ENCODE assay signal across 1 cellular context in the genomic region with DNA sequence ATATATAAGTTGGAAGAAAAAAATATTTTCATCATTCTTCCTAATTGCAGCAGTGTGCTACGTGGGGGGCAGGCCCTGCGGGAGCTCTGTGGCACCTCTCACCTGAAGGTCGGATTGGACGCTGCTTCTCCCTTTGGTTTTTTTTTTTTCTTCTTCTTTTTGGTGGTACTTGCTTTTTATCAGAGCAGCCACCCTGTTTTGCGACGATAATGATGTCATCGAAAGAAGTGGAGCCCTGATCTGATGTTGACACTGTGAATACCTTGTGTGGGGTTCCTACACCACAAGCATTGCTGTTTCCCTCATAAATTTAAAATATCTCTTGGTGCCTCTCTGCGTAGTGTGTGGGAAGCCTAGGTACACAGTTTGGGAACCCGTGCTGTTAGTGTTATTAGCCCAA.
TF ChIP-seq lines count a peak whose summit lies in the region.

No MANE protein-coding gene starts in this region.

TF ChIP-seq in K562, 482 proteins besides CTCF, POLR2A, EP300 and RAD21 (continued from another document and continues in another):
- no peak for TF ChIP-seq ZBTB40 (IDR thresholded peaks at IDR 0.05)
- no peak for TF ChIP-seq ZBTB40 (CRISPR knock-in tag; IDR thresholded peaks at IDR 0.05)
- peak; percentile 69 for TF ChIP-seq CTBP1 (IDR thresholded peaks at IDR 0.05; ENCODE audit: borderline replicate concordance)
- no peak for TF ChIP-seq MAFK (IDR thresholded peaks at IDR 0.05; ENCODE audit: low read length)
- no peak for TF ChIP-seq FOXJ3 (CRISPR knock-in tag; IDR thresholded peaks at IDR 0.05)
- peak; percentile 98 for TF ChIP-seq ATF3 (IDR thresholded peaks at IDR 0.05)
- no peak for TF ChIP-seq ATF3 (CRISPR knock-in tag; conservative IDR thresholded peaks at IDR 0.05)
- TF ChIP-seq TFAM (CRISPR knock-in tag; conservative IDR thresholded peaks at IDR 0.05), result no peak
- TF ChIP-seq NR4A1 (CRISPR knock-in tag; IDR thresholded peaks at IDR 0.05), result no peak
- TF ChIP-seq NR4A1 (tag; IDR thresholded peaks at IDR 0.05), result no peak
- no peak for TF ChIP-seq ZNF134 (CRISPR knock-in tag; conservative IDR thresholded peaks at IDR 0.05)
- TF ChIP-seq ZNF589 (CRISPR knock-in tag; IDR thresholded peaks at IDR 0.05; ENCODE audit: low read depth), result peak; percentile 61; the same call in 1 of the 2 replicates
- TF ChIP-seq HEY1 (CRISPR knock-in tag; IDR thresholded peaks at IDR 0.05; ENCODE audit: borderline replicate concordance), result no peak
- TF ChIP-seq NUFIP1 (IDR thresholded peaks at IDR 0.05; ENCODE audit: partially characterized antibody), result no peak
- no peak for TF ChIP-seq DACH1 (IDR thresholded peaks at IDR 0.05; ENCODE audit: partially characterized antibody)
- no peak for TF ChIP-seq ATF1 (CRISPR knock-in tag; IDR thresholded peaks at IDR 0.05)
- peak; percentile 82 for TF ChIP-seq ATF1 (tag; IDR thresholded peaks at IDR 0.05)
- TF ChIP-seq, protein P1, sequence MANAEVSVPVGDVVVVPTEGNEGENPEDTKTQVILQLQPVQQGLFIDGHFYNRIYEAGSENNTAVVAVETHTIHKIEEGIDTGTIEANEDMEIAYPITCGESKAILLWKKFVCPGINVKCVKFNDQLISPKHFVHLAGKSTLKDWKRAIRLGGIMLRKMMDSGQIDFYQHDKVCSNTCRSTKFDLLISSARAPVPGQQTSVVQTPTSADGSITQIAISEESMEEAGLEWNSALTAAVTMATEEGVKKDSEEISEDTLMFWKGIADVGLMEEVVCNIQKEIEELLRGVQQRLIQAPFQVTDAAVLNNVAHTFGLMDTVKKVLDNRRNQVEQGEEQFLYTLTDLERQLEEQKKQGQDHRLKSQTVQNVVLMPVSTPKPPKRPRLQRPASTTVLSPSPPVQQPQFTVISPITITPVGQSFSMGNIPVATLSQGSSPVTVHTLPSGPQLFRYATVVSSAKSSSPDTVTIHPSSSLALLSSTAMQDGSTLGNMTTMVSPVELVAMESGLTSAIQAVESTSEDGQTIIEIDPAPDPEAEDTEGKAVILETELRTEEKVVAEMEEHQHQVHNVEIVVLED (CRISPR knock-in tag; IDR thresholded peaks at IDR 0.05), result no peak
- TF ChIP-seq LEF1 (IDR thresholded peaks at IDR 0.05), result peak; percentile 71
- TF ChIP-seq, protein P2, sequence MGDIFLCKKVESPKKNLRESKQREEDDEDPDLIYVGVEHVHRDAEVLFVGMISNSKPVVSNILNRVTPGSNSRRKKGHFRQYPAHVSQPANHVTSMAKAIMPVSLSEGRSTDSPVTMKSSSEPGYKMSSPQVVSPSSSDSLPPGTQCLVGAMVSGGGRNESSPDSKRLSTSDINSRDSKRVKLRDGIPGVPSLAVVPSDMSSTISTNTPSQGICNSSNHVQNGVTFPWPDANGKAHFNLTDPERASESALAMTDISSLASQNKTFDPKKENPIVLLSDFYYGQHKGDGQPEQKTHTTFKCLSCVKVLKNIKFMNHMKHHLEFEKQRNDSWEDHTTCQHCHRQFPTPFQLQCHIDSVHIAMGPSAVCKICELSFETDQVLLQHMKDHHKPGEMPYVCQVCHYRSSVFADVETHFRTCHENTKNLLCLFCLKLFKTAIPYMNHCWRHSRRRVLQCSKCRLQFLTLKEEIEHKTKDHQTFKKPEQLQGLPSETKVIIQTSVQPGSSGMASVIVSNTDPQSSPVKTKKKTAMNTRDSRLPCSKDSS (IDR thresholded peaks at IDR 0.05; ENCODE audit: low read depth, partially characterized antibody), result no peak
- no peak for TF ChIP-seq BRD4 (IDR thresholded peaks at IDR 0.05)
- TF ChIP-seq ZNF24 (IDR thresholded peaks at IDR 0.05), result no peak
- TF ChIP-seq SAFB (IDR thresholded peaks at IDR 0.05; ENCODE audit: borderline replicate concordance, low read depth, low read length), result no peak
- TF ChIP-seq WHSC1 (IDR thresholded peaks at IDR 0.05; ENCODE audit: low read length), result no peak
- TF ChIP-seq ZNF699 (CRISPR knock-in tag; IDR thresholded peaks at IDR 0.05; ENCODE audit: insufficient replicate concordance), result no peak
- no peak for TF ChIP-seq ZNF444 (CRISPR knock-in tag; IDR thresholded peaks at IDR 0.05)
- TF ChIP-seq SRF (CRISPR knock-in tag; IDR thresholded peaks at IDR 0.05), result peak in 1 of 2 experiments; percentile 45; a peak in 1 of 4 replicates
- TF ChIP-seq, protein P3, sequence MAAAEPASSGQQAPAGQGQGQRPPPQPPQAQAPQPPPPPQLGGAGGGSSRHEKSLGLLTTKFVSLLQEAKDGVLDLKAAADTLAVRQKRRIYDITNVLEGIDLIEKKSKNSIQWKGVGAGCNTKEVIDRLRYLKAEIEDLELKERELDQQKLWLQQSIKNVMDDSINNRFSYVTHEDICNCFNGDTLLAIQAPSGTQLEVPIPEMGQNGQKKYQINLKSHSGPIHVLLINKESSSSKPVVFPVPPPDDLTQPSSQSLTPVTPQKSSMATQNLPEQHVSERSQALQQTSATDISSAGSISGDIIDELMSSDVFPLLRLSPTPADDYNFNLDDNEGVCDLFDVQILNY (CRISPR knock-in tag; IDR thresholded peaks at IDR 0.05), result no peak
- TF ChIP-seq E2F6 (IDR thresholded peaks at IDR 0.05; ENCODE audit: borderline replicate concordance in 1 of 2, extremely low read depth in 1 of 2, insufficient read depth in 1 of 2, insufficient read length in 1 of 2, low read depth in 1 of 2, low read length in 1 of 2, poor library complexity in 1 of 2, severe bottlenecking in 1 of 2), result no peak
- TF ChIP-seq PRPF4 (IDR thresholded peaks at IDR 0.05; ENCODE audit: insufficient read depth, low read depth, low read length, poor library complexity, severe bottlenecking), result no peak
- peak; percentile 89 for TF ChIP-seq SMARCE1 (IDR thresholded peaks at IDR 0.05)
- TF ChIP-seq TBP (optimal IDR thresholded peaks at IDR 0.05; ENCODE audit: low read depth, low read length), result no peak
- TF ChIP-seq ZKSCAN8 (CRISPR knock-in tag; IDR thresholded peaks at IDR 0.05), result no peak
- no peak for TF ChIP-seq IRF2 (CRISPR knock-in tag; IDR thresholded peaks at IDR 0.05)
- TF ChIP-seq MTA1 (IDR thresholded peaks at IDR 0.05; ENCODE audit: borderline replicate concordance), result peak; percentile 72
- peak; percentile 95 for TF ChIP-seq ZNF384 (IDR thresholded peaks at IDR 0.05; ENCODE audit: low read depth, low read length)
- TF ChIP-seq GATAD2B (IDR thresholded peaks at IDR 0.05; ENCODE audit: borderline replicate concordance), result no peak
- TF ChIP-seq ZNF75A (CRISPR knock-in tag; IDR thresholded peaks at IDR 0.05), result no peak
- TF ChIP-seq MED1 (CRISPR knock-in tag; IDR thresholded peaks at IDR 0.05; ENCODE audit: borderline replicate concordance), result no peak
- no peak for TF ChIP-seq ZNF140 (CRISPR knock-in tag; IDR thresholded peaks at IDR 0.05)
- TF ChIP-seq ZEB2 (IDR thresholded peaks at IDR 0.05), result peak; percentile 75
- TF ChIP-seq BRD9 (IDR thresholded peaks at IDR 0.05; ENCODE audit: low read depth, partially characterized antibody), result peak; percentile 23
- TF ChIP-seq HES1 (IDR thresholded peaks at IDR 0.05; ENCODE audit: low read depth), result 0 out of 2 replicates have a peak, but pooled peaks have one; percentile 22
- TF ChIP-seq ERF (CRISPR knock-in tag; IDR thresholded peaks at IDR 0.05), result no peak
- TF ChIP-seq MEIS2 (IDR thresholded peaks at IDR 0.05; ENCODE audit: partially characterized antibody), result peak; percentile 90
- TF ChIP-seq NCOA6 (IDR thresholded peaks at IDR 0.05), result no peak
- no peak for TF ChIP-seq ZNF232 (CRISPR knock-in tag; IDR thresholded peaks at IDR 0.05)
- TF ChIP-seq, protein P4, sequence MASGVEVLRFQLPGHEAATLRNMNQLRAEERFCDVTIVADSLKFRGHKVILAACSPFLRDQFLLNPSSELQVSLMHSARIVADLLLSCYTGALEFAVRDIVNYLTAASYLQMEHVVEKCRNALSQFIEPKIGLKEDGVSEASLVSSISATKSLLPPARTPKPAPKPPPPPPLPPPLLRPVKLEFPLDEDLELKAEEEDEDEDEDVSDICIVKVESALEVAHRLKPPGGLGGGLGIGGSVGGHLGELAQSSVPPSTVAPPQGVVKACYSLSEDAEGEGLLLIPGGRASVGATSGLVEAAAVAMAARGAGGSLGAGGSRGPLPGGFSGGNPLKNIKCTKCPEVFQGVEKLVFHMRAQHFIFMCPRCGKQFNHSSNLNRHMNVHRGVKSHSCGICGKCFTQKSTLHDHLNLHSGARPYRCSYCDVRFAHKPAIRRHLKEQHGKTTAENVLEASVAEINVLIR (CRISPR knock-in tag; IDR thresholded peaks at IDR 0.05), result no peak
- TF ChIP-seq UBTF (IDR thresholded peaks at IDR 0.05; ENCODE audit: borderline replicate concordance in 1 of 2, low read depth in 2 of 2, low read length in 2 of 2), result no peak
